25 cellular contexts compared by ENCODE assay signal in genomic region chr7:131151034-131151433, GRCh38.
A peak's percentile ranks its signal among the peaks of the same experiment; 100 is the strongest.
DNase-seq lines count a peak whose midpoint lies in the region; ATAC-seq, FAIRE-seq and TF ChIP-seq lines count a peak whose summit lies in the region.
"Had no signal": no experiment of that assay in that cellular context is flagged by ENCODE, and none has a peak within 500 bp of the region (broad histone marks: within the 10 kb centered on the region; RNA-seq: fewer than 3 reads in every experiment).

No MANE protein-coding gene starts in this region.

- H3K4me2 ChIP-seq in SK-N-SH (no peak overlapping the region), K562 (ENCODE audit: insufficient read depth, low read length) (no peak overlapping the region), osteoblast (ENCODE audit: insufficient read depth, low read length) (no peak overlapping the region)

- ATAC-seq in SK-N-SH treated with all-trans-retinoic acid at 6 μM for 48 hours: no peak; the same call in 2 of the 3 replicates
- ATAC-seq in K562: no peak
- no peak for ATAC-seq in CD8-positive, alpha-beta T cell

- WGBS in SK-N-SH (ENCODE audit: low lambda C conversion rate): 60% methylated on average over 3 of the region's 3 CpGs
- WGBS in K562 (ENCODE audit: insufficient coverage, low coverage, missing lambda C conversion rate): 0% methylated on average over 3 of the region's 3 CpGs

- H2AFZ ChIP-seq in SK-N-SH (ENCODE audit: low read depth) (no peak overlapping the region), K562 (ENCODE audit: low read depth, low read length) (no peak overlapping the region), osteoblast (ENCODE audit: low read length) (no peak overlapping the region)

- H3K27ac ChIP-seq in SK-N-SH (ENCODE audit: low read depth in 2 of 2, low read length in 1 of 2) (no peak overlapping the region), K562 (ENCODE audit: extremely low read depth, low read depth, low read length) (no peak overlapping the region), osteoblast (ENCODE audit: low read depth, low read length) (no peak overlapping the region)
- H3K27ac ChIP-seq in CD8-positive, alpha-beta T cell (ENCODE audit: low read depth, low read length): no peak overlapping the region
- H3K27ac ChIP-seq: 22Rv1 had no signal

- H3K9me3 ChIP-seq in SK-N-SH (no peaks in the 10 kb centered on the region), K562 (replicated peaks; ENCODE audit: control insufficient read depth, insufficient read depth, low read depth, low read length) (no peaks in the 10 kb centered on the region), osteoblast (ENCODE audit: low read depth, low read length) (no peaks in the 10 kb centered on the region)
- no peaks in the 10 kb centered on the region for H3K9me3 ChIP-seq in CD8-positive, alpha-beta T cell (ENCODE audit: low read length)

- DNase-seq in SK-N-SH (no peak), K562 (ENCODE audit: extremely low read depth in 1 of 4, low spot score in 3 of 4) (no peak), osteoblast (ENCODE audit: insufficient read length, low spot score, missing footprints) (peak; percentile 83), NCI-H1930 (lab: John Stamatoyannopoulos, UW) (no peak), NOMO-1 treated with DMSO at 0.1 percent for 48 hours (lab: John Stamatoyannopoulos, UW; ENCODE audit: unreplicated experiment) (no peak)
- DNase-seq in activated T-helper 2 cell treated with anti-CD3 and anti-CD28 coated beads, Interferon-gamma antibody, Interleukin-2, Interleukin-4, amounts not matched to agents 10 μg/mL and 5 μg/mL and 100 μg/mL, durations not matched to agents 14 hours and 24 hours and 36 hours (ENCODE audit: low spot score): no peak
- DNase-seq in CD8-positive, alpha-beta T cell: no peak
- DNase-seq: DMS53, HCEC 1CT, Karpas-422, NCI-H1694, NCI-H2081 treated with DMSO at 0.1 percent for 48 hours, NCI-H2171 treated with DMSO at 0.1 percent for 48 hours, NCI-H524 treated with DMSO at 0.1 percent for 48 hours, NCI-H82, OCI-M1, SW 1271 had no signal

- H3K27me3 ChIP-seq in SK-N-SH (ENCODE audit: insufficient read depth) (no peaks in the 10 kb centered on the region), K562 (ENCODE audit: control insufficient read depth in 2 of 2, insufficient read depth in 2 of 2, low read length in 2 of 2) (peaks cover 22 to 27% of the 10 kb centered on the region in 2 experiments), osteoblast (ENCODE audit: insufficient read depth, low read length) (no peaks in the 10 kb centered on the region)
- H3K27me3 ChIP-seq in CD8-positive, alpha-beta T cell (ENCODE audit: insufficient read depth, low read length): no peaks in the 10 kb centered on the region

- BruUV-seq in K562 (replicated peaks; lab: Mats Ljungman, UMichigan): no TSS peak

- H3K36me3 ChIP-seq in SK-N-SH (replicated peaks in 1 of 2; ENCODE audit: control insufficient read depth in 1 of 2, insufficient read depth in 2 of 2, low read length in 1 of 2) (no peaks in the 10 kb centered on the region), K562 (ENCODE audit: control insufficient read depth, insufficient read depth, low read length) (no peaks in the 10 kb centered on the region), osteoblast (ENCODE audit: insufficient read depth, low read length) (no peaks in the 10 kb centered on the region)
- H3K36me3 ChIP-seq in CD8-positive, alpha-beta T cell (ENCODE audit: insufficient read depth, low read length): no peaks in the 10 kb centered on the region

- H3F3A ChIP-seq in SK-N-SH (replicated peaks; ENCODE audit: insufficient read depth): peaks cover 12% of the 10 kb centered on the region

- H3K4me1 ChIP-seq in SK-N-SH (ENCODE audit: control insufficient read depth in 1 of 2, insufficient read depth in 2 of 2, low read depth in 1 of 2, low read length in 1 of 2): peaks cover 0 to 9% of the 10 kb centered on the region in 2 experiments; a peak in 1 of 4 replicates
- H3K4me1 ChIP-seq in K562 (replicated peaks in 1 of 2; ENCODE audit: control insufficient read depth in 2 of 2, insufficient read depth in 2 of 2, low read length in 2 of 2): no peaks in the 10 kb centered on the region
- H3K4me1 ChIP-seq in osteoblast (ENCODE audit: insufficient read depth, low read length): peaks cover 7% of the 10 kb centered on the region
- no peaks in the 10 kb centered on the region for H3K4me1 ChIP-seq in CD8-positive, alpha-beta T cell (ENCODE audit: insufficient read depth, low read length)

- in situ Hi-C loops in K562 (cut with MboI): no loop called here

- TF ChIP-seq CTCF in SK-N-SH (IDR thresholded peaks at IDR 0.05) (no peak), K562 (IDR thresholded peaks at IDR 0.05 in 2 of 3, conservative IDR thresholded peaks at IDR 0.05 in 1 of 3; ENCODE audit: insufficient read depth in 2 of 3, low read depth in 1 of 3, low read length in 3 of 3) (no peak), osteoblast (IDR thresholded peaks at IDR 0.05; ENCODE audit: extremely low read depth, low read depth, low read length) (no peak)
- TF ChIP-seq CTCF in CD8-positive, alpha-beta T cell (IDR thresholded peaks at IDR 0.05): no peak

- H3K4me1 Mint-ChIP-seq in activated T-helper 2 cell treated with anti-CD3 and anti-CD28 coated beads, Interferon-gamma antibody, Interleukin-2, Interleukin-4, amounts not matched to agents 10 μg/mL and 5 μg/mL and 100 μg/mL, durations not matched to agents 14 hours and 24 hours and 36 hours (ENCODE audit: low read depth): no peaks in the 10 kb centered on the region
- no peaks in the 10 kb centered on the region for H3K4me1 Mint-ChIP-seq in CD8-positive, alpha-beta T cell (ENCODE audit: low read depth)
- H3K4me1 Mint-ChIP-seq: B cell had no signal

- TF ChIP-seq POLR2A in K562 (conservative IDR thresholded peaks at IDR 0.05): no peak

- H3K27ac Mint-ChIP-seq in activated T-helper 2 cell treated with anti-CD3 and anti-CD28 coated beads, Interferon-gamma antibody, Interleukin-2, Interleukin-4, amounts not matched to agents 10 μg/mL and 5 μg/mL and 100 μg/mL, durations not matched to agents 14 hours and 24 hours and 36 hours: no peak overlapping the region
- no peak overlapping the region for H3K27ac Mint-ChIP-seq in CD8-positive, alpha-beta T cell
- H3K27ac Mint-ChIP-seq: B cell, CD14-positive monocyte, IgD-negative memory B cell had no signal

- no peaks in the 10 kb centered on the region for H3K36me3 Mint-ChIP-seq in activated T-helper 2 cell treated with anti-CD3 and anti-CD28 coated beads, Interferon-gamma antibody, Interleukin-2, Interleukin-4, amounts not matched to agents 10 μg/mL and 5 μg/mL and 100 μg/mL, durations not matched to agents 14 hours and 24 hours and 36 hours (ENCODE audit: low read depth)
- no peaks in the 10 kb centered on the region for H3K36me3 Mint-ChIP-seq in CD8-positive, alpha-beta T cell
- H3K36me3 Mint-ChIP-seq: CD14-positive monocyte, IgD-negative memory B cell had no signal

- TF ChIP-seq RAD21 in SK-N-SH (IDR thresholded peaks at IDR 0.05; ENCODE audit: low read length): no peak
- no peak for TF ChIP-seq RAD21 in K562 (CRISPR knock-in tag; conservative IDR thresholded peaks at IDR 0.05 in 1 of 2, IDR thresholded peaks at IDR 0.05 in 1 of 2)

- POLR2A ChIA-PET in SK-N-SH (lab: Yijun Ruan, JAX) (no interaction called here), K562 (lab: Yijun Ruan, JAX) (interaction anchor here (0.8 to 2.2 kb wide), 3 partner anchors 12 to 53 kb away, joined by 3 to 9 read pairs (median 3); no protein-coding TSS in a partner anchor)
- POLR2A ChIA-PET in CD8-positive, alpha-beta T cell (lab: Charles Lee): interaction anchor here (1.3 kb wide), 1 partner anchor 13 kb away, joined by 3 read pairs; no protein-coding TSS in a partner anchor

- no peaks in the 10 kb centered on the region for H3K9me2 ChIP-seq in SK-N-SH

- CTCF ChIA-PET in SK-N-SH (lab: Yijun Ruan, JAX): interaction anchor here (0.8 to 1.1 kb wide), 2 partner anchors 40 to 86 kb away, joined by 3 read pairs; no protein-coding TSS in a partner anchor
- CTCF ChIA-PET in K562 (lab: Yijun Ruan, JAX; ENCODE audit: low intra/inter-chr PET ratio): no interaction called here
- CTCF ChIA-PET in CD8-positive, alpha-beta T cell (lab: Charles Lee): interaction anchor here (0.7 kb wide), 1 partner anchor 93 kb away, joined by 3 read pairs; no protein-coding TSS in a partner anchor

- H3K79me2 ChIP-seq in SK-N-SH (ENCODE audit: insufficient read depth): no peaks in the 10 kb centered on the region
- H3K79me2 ChIP-seq in K562 (ENCODE audit: control insufficient read depth, insufficient read depth, low read length): no peaks in the 10 kb centered on the region
- no peaks in the 10 kb centered on the region for H3K79me2 ChIP-seq in osteoblast (ENCODE audit: insufficient read depth, low read length)

- H4K20me1 ChIP-seq in SK-N-SH (ENCODE audit: insufficient read depth) (no peaks in the 10 kb centered on the region), K562 (replicated peaks; ENCODE audit: control insufficient read depth, insufficient read depth, low read length) (no peaks in the 10 kb centered on the region), osteoblast (ENCODE audit: insufficient read depth, low read length) (no peaks in the 10 kb centered on the region)

- FAIRE-seq in K562 (lab: Jason Lieb, UNC): no peak
- FAIRE-seq: D721Med, GM12891, RCC 7860 had no signal

- H3K9me1 ChIP-seq in K562 (ENCODE audit: control insufficient read depth, insufficient read depth, low read length): no peaks in the 10 kb centered on the region

- no peak for TF ChIP-seq EP300 in SK-N-SH (IDR thresholded peaks at IDR 0.05; ENCODE audit: borderline replicate concordance in 1 of 2, low read depth in 1 of 2, low read length in 1 of 2)
- TF ChIP-seq EP300 in K562 (IDR thresholded peaks at IDR 0.05; ENCODE audit: low read length): no peak

- no peak overlapping the region for H3K4me3 Mint-ChIP-seq in activated T-helper 2 cell treated with anti-CD3 and anti-CD28 coated beads, Interferon-gamma antibody, Interleukin-2, Interleukin-4, amounts not matched to agents 10 μg/mL and 5 μg/mL and 100 μg/mL, durations not matched to agents 14 hours and 24 hours and 36 hours (ENCODE audit: low read depth)
- H3K4me3 Mint-ChIP-seq in CD8-positive, alpha-beta T cell: no peak overlapping the region
- H3K4me3 Mint-ChIP-seq: B cell, CD14-positive monocyte, IgD-negative memory B cell had no signal

- H3K27me3 Mint-ChIP-seq in activated T-helper 2 cell treated with anti-CD3 and anti-CD28 coated beads, Interferon-gamma antibody, Interleukin-2, Interleukin-4, amounts not matched to agents 10 μg/mL and 5 μg/mL and 100 μg/mL, durations not matched to agents 14 hours and 24 hours and 36 hours (ENCODE audit: low read depth): peaks cover 27% of the 10 kb centered on the region
- H3K27me3 Mint-ChIP-seq in CD8-positive, alpha-beta T cell (ENCODE audit: low read depth): peaks cover 2% of the 10 kb centered on the region
- H3K27me3 Mint-ChIP-seq: B cell, IgD-negative memory B cell had no signal

- intact Hi-C loops in K562 (cut with micrococcal nuclease): no loop called here
- intact Hi-C loops in activated T-helper 2 cell treated with anti-CD3 and anti-CD28 coated beads, Interferon-gamma antibody, Interleukin-2, Interleukin-4, amounts not matched to agents 10 μg/mL and 5 μg/mL and 100 μg/mL, durations not matched to agents 14 hours and 24 hours and 36 hours (cut with micrococcal nuclease): no loop called here
- intact Hi-C loops in CD8-positive, alpha-beta T cell (cut with DNase I, micrococcal nuclease): no loop called here

- H3K9ac ChIP-seq in SK-N-SH (no peak overlapping the region), K562 (ENCODE audit: insufficient read depth in 1 of 2, low read depth in 2 of 2, low read length in 2 of 2) (no peak overlapping the region)

- H3K9me3 Mint-ChIP-seq in activated T-helper 2 cell treated with anti-CD3 and anti-CD28 coated beads, Interferon-gamma antibody, Interleukin-2, Interleukin-4, amounts not matched to agents 10 μg/mL and 5 μg/mL and 100 μg/mL, durations not matched to agents 14 hours and 24 hours and 36 hours: no peaks in the 10 kb centered on the region
- H3K9me3 Mint-ChIP-seq in CD8-positive, alpha-beta T cell: no peaks in the 10 kb centered on the region
- H3K9me3 Mint-ChIP-seq: IgD-negative memory B cell had no signal

- H3K4me3 ChIP-seq in SK-N-SH (ENCODE audit: low read depth in 2 of 2, low read length in 1 of 2) (no peak overlapping the region), K562 (no peak overlapping the region), osteoblast (ENCODE audit: insufficient read depth, low read length) (no peak overlapping the region)
- H3K4me3 ChIP-seq in CD8-positive, alpha-beta T cell (ENCODE audit: low read depth, low read length): no peak overlapping the region
